ENCODE assay signal across 8 cellular contexts in the genomic region with DNA sequence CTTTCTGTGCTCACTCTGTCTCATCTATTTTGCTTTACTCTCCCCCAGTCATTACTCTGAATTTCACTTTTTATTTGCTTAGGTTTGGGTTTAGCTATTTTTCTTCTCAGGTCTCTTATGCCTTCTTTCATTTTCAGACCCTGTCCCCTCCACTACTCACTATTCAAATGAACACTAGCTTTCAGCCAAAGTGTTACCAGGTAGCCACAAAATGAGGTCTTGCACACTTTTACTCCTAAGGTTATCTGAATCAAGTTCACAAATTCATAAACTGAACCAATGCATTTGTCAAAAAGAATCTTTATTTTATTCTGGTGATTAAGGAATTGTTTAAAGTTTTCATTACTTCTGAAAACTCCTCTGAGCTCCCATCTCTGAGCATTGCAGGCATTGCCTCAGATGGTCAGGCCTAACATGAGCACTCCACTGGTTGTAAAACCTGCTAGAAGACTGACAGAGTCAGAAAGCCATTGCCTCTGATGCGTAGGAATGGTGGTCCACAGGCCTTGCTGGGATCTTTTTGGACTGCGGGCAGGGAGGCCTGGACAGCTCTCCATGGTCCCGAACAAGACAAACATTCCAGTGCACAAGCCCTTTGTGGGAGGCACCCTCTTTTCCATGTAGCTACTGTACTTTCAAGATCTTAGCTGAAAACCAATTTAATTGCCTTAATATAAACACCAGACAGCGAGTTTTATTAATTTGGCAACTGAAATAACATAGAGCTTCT. TPM values are rescaled to one million over a fixed set of nuclear protein-coding genes. Genes with fewer than 3 reads are reported as not detected.
DNase-seq lines count a peak whose midpoint lies in the region; ATAC-seq and TF ChIP-seq lines count a peak whose summit lies in the region.

No MANE protein-coding gene starts in this region.

- 0 out of 2 replicates have a peak overlapping the region, but pooled peaks have one; percentile 20 for H2BK20ac ChIP-seq in IMR-90 (ENCODE audit: low read depth, low read length)

- no peak overlapping the region for H2AK5ac ChIP-seq in IMR-90 (ENCODE audit: low read depth, low read length)

- peak; percentile 90 for ATAC-seq in GM18502 (IDR thresholded peaks at IDR 0.05; ENCODE audit: poor library complexity, unreplicated experiment)
- ATAC-seq in GM21619 (IDR thresholded peaks at IDR 0.05; ENCODE audit: unreplicated experiment): peak; percentile 87
- ATAC-seq in IMR-90 (ENCODE audit: low read depth): peak; percentile 21
- no peak for ATAC-seq in lower lobe of right lung

- peaks cover 16% of the 10 kb centered on the region for H3K4me1 ChIP-seq in IMR-90 (ENCODE audit: control insufficient read depth, insufficient read depth, low read length)
- peaks cover 38% of the 10 kb centered on the region for H3K4me1 ChIP-seq in lower lobe of right lung

- in situ Hi-C loops in IMR-90 (cut with MboI; ENCODE audit: low sequenced_read_pairs): no loop called here

- TF ChIP-seq CTCF in IMR-90 (conservative IDR thresholded peaks at IDR 0.05; ENCODE audit: low read depth, low read length): no peak
- TF ChIP-seq CTCF in lower lobe of right lung (IDR thresholded peaks at IDR 0.05): no peak
- TF ChIP-seq CTCF in GM10266 (IDR thresholded peaks at IDR 0.05; ENCODE audit: control insufficient read depth, insufficient read depth, low read depth, missing control alignments): no peak

- no peak overlapping the region for H3K9ac ChIP-seq in IMR-90 (ENCODE audit: low read depth, low read length)

- H3K36me3 ChIP-seq in IMR-90 (ENCODE audit: control insufficient read depth, insufficient read depth, low read length): peaks cover 2% of the 10 kb centered on the region; the same call in 1 of the 2 replicates
- no peaks in the 10 kb centered on the region for H3K36me3 ChIP-seq in lower lobe of right lung

- peak overlapping the region; percentile 48; the same call in 1 of the 2 replicates for H3K18ac ChIP-seq in IMR-90 (ENCODE audit: low read depth, low read length)

- H3K79me1 ChIP-seq in IMR-90 (ENCODE audit: low read depth in 1 of 2, low read length in 2 of 2): peaks cover 12 to 20% of the 10 kb centered on the region in 2 experiments

- no peak overlapping the region for H3K4ac ChIP-seq in IMR-90 (ENCODE audit: low read depth, low read length)

- intact Hi-C loops in IMR-90 (cut with micrococcal nuclease): loop anchor here (5.0 kb wide), 1 partner anchor 112 kb away; no protein-coding TSS in a partner anchor
- intact Hi-C loops in lower lobe of right lung (cut with DNase I): no loop called here

- H2BK15ac ChIP-seq in IMR-90 (ENCODE audit: low read depth, low read length): no peak overlapping the region

- no peak overlapping the region for H2BK120ac ChIP-seq in IMR-90 (ENCODE audit: low read depth, low read length)

- no peak overlapping the region for H3K4me2 ChIP-seq in IMR-90 (ENCODE audit: low read depth, low read length)

- no peak overlapping the region for H2AK9ac ChIP-seq in IMR-90 (replicated peaks; ENCODE audit: low read depth, low read length, poor library complexity)

- BruUV-seq in IMR-90 (replicated peaks; lab: Mats Ljungman, UMichigan): no TSS peak

- no peak overlapping the region for H4K91ac ChIP-seq in IMR-90 (ENCODE audit: insufficient read depth, low read depth, low read length)

- no peak for TF ChIP-seq POLR2A in IMR-90 (IDR thresholded peaks at IDR 0.05; ENCODE audit: low read depth, low read length)

- WGBS in IMR-90 (ENCODE audit: extremely low coverage in 2 of 2, insufficient read length in 1 of 2), 2 experiments: 100% methylated on average over 1 of the region's 4 CpGs; no CpG with 5 or more reads in 1 of the 2 experiments

- DNase-seq in IMR-90 (peak; percentile 36), lower lobe of right lung (no peak), NCI-H82 treated with DMSO at 0.1 percent for 48 hours (lab: John Stamatoyannopoulos, UW; ENCODE audit: unreplicated experiment) (no peak), GM10266 (ENCODE audit: extremely low spot score) (no peak), NCI-H128 (lab: John Stamatoyannopoulos, UW; ENCODE audit: unreplicated experiment) (no peak), NCI-H1436 treated with DMSO at 0.1 percent for 48 hours (lab: John Stamatoyannopoulos, UW) (no peak)

- H3K27ac ChIP-seq in IMR-90 (ENCODE audit: insufficient read depth, low read length): no peak overlapping the region
- H3K27ac ChIP-seq in lower lobe of right lung: peak overlapping the region; percentile 37

- peaks cover 10% of the 10 kb centered on the region for H3K9me1 ChIP-seq in IMR-90 (ENCODE audit: insufficient read depth, low read length)

- dilution Hi-C loops in IMR-90 (cut with HindIII; ENCODE audit: low sequenced_read_pairs, unreplicated experiment): no loop called here

- no peak overlapping the region for H4K8ac ChIP-seq in IMR-90 (ENCODE audit: low read depth in 2 of 2, low read length in 2 of 2)

- no peaks in the 10 kb centered on the region for H3K9me3 ChIP-seq in IMR-90 (ENCODE audit: control insufficient read depth, insufficient read depth, low read length)
- H3K9me3 ChIP-seq in lower lobe of right lung: no peaks in the 10 kb centered on the region

- H2BK5ac ChIP-seq in IMR-90 (ENCODE audit: low read depth, low read length, poor library complexity, severe bottlenecking): no peak overlapping the region

- H3K14ac ChIP-seq in IMR-90 (replicated peaks; ENCODE audit: low read depth, low read length): no peak overlapping the region; the same call in 1 of the 2 replicates

- H3K4me3 ChIP-seq in IMR-90 (ENCODE audit: insufficient read depth, low read depth, low read length) (no peak overlapping the region), lower lobe of right lung (no peak overlapping the region)

- H4K5ac ChIP-seq in IMR-90 (ENCODE audit: low read depth, low read length): no peak overlapping the region

- POLR2A ChIA-PET in IMR-90 (lab: Charles Lee; ENCODE audit: unreplicated experiment): no interaction called here

- CTCF ChIA-PET in IMR-90 (lab: Yijun Ruan, JAX): interaction anchor here (0.8 to 1.3 kb wide), 2 partner anchors 8 to 19 kb away, joined by 3 to 4 read pairs; no protein-coding TSS in a partner anchor

- no peak overlapping the region for H3K23ac ChIP-seq in IMR-90 (ENCODE audit: low read depth, low read length)

- H2AFZ ChIP-seq in IMR-90 (replicated peaks; ENCODE audit: low read length, poor library complexity): no peak overlapping the region

- no peak overlapping the region for H3K56ac ChIP-seq in IMR-90 (ENCODE audit: extremely low read depth, insufficient read depth, low read length)

- no peaks in the 10 kb centered on the region for H3K27me3 ChIP-seq in IMR-90 (ENCODE audit: control insufficient read depth, insufficient read depth, low read length)
- H3K27me3 ChIP-seq in lower lobe of right lung (ENCODE audit: low read depth): no peaks in the 10 kb centered on the region

- no peaks in the 10 kb centered on the region for H4K20me1 ChIP-seq in IMR-90 (ENCODE audit: insufficient read depth, low read length)

- TF ChIP-seq RAD21 in IMR-90 (IDR thresholded peaks at IDR 0.05; ENCODE audit: low read length): no peak

TF ChIP-seq in IMR-90, 13 proteins besides CTCF, POLR2A, EP300 and RAD21:
- no peak for TF ChIP-seq CHD1 (IDR thresholded peaks at IDR 0.05; ENCODE audit: low read depth, low read length)

RNA-seq across cellular contexts. Expression of gene FYN, which starts 48.5 kb away (rescaled TPM):
- total RNA-seq in IMR-90 (2012; rRNA removed) (36.4 and 41.1 TPM in 2 replicates), lower lobe of right lung (99.2 TPM)
- polyA plus RNA-seq in IMR-90 (2012; rRNA removed): 30.8 and 35.1 TPM in 2 replicates
- 41.7 and 98.8 TPM in 2 replicates for polyA plus RNA-seq in IMR-90 (2012; cell fraction: cytosol; rRNA removed)
- polyA plus RNA-seq in IMR-90 (2012; cell fraction: nucleus; rRNA removed; ENCODE audit: low replicate concordance): 36.3 and 72.0 TPM in 2 replicates

Comparison
In these comparisons a context has a peak if more than half of its experiments do, and no peak if none do; other contexts are left out.
1. ATAC-seq: peak in GM18502 (single experiment), GM21619 (single experiment) and IMR-90 (single experiment); none in lower lobe of right lung (0 of 2).